In the genomic region with DNA sequence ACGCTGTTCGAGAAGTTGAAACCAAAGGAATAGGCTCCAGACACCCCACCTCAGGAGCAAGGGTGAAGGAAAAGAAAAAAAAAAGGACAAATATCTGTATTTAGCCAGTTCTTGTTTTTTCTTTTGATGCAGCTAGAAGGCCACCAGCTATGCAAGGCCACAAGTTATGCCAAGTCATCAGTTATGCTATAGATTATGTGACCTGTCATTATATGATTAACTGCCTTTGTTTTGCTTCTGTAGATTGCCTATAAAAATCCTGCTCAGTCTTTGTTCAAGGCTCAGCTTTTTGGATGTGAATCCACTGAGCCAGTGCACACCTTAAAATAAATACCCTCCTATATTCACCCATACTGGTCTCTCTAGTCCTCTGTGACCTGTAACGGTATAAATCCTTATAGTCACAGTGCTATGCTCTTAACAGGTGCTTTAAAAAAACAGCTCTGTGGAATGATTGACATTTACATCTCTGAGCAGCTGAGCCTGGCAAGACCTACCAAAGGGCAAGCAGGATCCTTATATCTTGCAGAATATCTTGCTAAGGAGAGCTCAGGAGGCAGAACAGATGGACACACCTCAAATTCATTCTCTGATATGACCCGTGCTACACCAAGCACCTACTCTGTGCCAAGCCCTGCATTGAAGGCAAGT, we compare ENCODE assay signal across 32 cellular contexts. TPM values are rescaled to one million over a fixed set of nuclear protein-coding genes. Genes with fewer than 3 reads are reported as not detected.
"Had no signal": no experiment of that assay in that cellular context is flagged by ENCODE, and none has a peak within 500 bp of the region (broad histone marks: within the 10 kb centered on the region; RNA-seq: fewer than 3 reads in every experiment).

No MANE protein-coding gene starts in this region.

- H3K4me3 Mint-ChIP-seq: immature natural killer cell; mesothelial cell of epicardium; naive thymus-derived CD4-positive, alpha-beta T cell; natural killer cell treated with Interleukin-12 subunit alpha and Interleukin-12 subunit beta and Interleukin-15 and Interleukin-18, amount 100 ng/mL, for 72 hours; stimulated activated naive B cell treated with anti-CD40 and anti-IgM and Interleukin-4, amounts not matched to agents 10 μg/mL and 1 μg/mL and 100 μg/mL, for 72 hours had no signal

- H3K9me3 ChIP-seq: left lung, lower lobe of right lung, ovary, right atrium auricular region, right lobe of liver, stomach, testis, tibial artery, upper lobe of right lung had no signal

- H3K36me3 Mint-ChIP-seq: immature natural killer cell; mesothelial cell of epicardium; natural killer cell treated with Interleukin-12 subunit alpha and Interleukin-12 subunit beta and Interleukin-15 and Interleukin-18, amount 100 ng/mL, for 72 hours had no signal

- H3K4me1 ChIP-seq: left lung, lower lobe of right lung, right atrium auricular region, stomach, tibial artery, upper lobe of right lung had no signal

- H3K9me3 Mint-ChIP-seq: immature natural killer cell; natural killer cell treated with Interleukin-12 subunit alpha and Interleukin-12 subunit beta and Interleukin-15 and Interleukin-18, amount 100 ng/mL, for 72 hours had no signal

- ATAC-seq: left colon; left lung; lower lobe of right lung; naive thymus-derived CD4-positive, alpha-beta T cell; natural killer cell treated with Interleukin-12 subunit alpha and Interleukin-12 subunit beta and Interleukin-15 and Interleukin-18, amount 100 ng/mL, for 72 hours; stimulated activated naive B cell treated with anti-CD40 and anti-IgM and Interleukin-4, amounts not matched to agents 10 μg/mL and 1 μg/mL and 100 μg/mL, for 72 hours; stimulated activated naive CD8-positive, alpha-beta T cell treated with anti-CD3 and anti-CD28 coated beads, Interleukin-15, Interleukin-2, amounts not matched to agents 100 U/mL and 50 U/mL, for 24 hours; upper lobe of right lung had no signal

- H3K27me3 ChIP-seq: left lung, ovary, right atrium auricular region, right lobe of liver, stomach, testis, upper lobe of right lung had no signal

- H3K4me1 Mint-ChIP-seq: immature natural killer cell; naive thymus-derived CD4-positive, alpha-beta T cell; stimulated activated naive B cell treated with anti-CD40 and anti-IgM and Interleukin-4, amounts not matched to agents 10 μg/mL and 1 μg/mL and 100 μg/mL, for 72 hours had no signal

- H3K27ac ChIP-seq: left lung, lower lobe of right lung, right atrium auricular region, skin epidermis, stomach, tibial artery, upper lobe of right lung had no signal

- H3K4me3 ChIP-seq: left lung, lower lobe of right lung, ovary, right atrium auricular region, right lobe of liver, skin epidermis, stomach, testis, tibial artery, upper lobe of right lung had no signal

- FAIRE-seq: islet of Langerhans, kidney, urothelium cell line had no signal

- H3K27ac Mint-ChIP-seq: immature natural killer cell; mesothelial cell of epicardium; naive thymus-derived CD4-positive, alpha-beta T cell; natural killer cell treated with Interleukin-12 subunit alpha and Interleukin-12 subunit beta and Interleukin-15 and Interleukin-18, amount 100 ng/mL, for 72 hours; progenitor cell of endocrine pancreas; stimulated activated naive B cell treated with anti-CD40 and anti-IgM and Interleukin-4, amounts not matched to agents 10 μg/mL and 1 μg/mL and 100 μg/mL, for 72 hours had no signal

- DNase-seq: hypothalamus; immature natural killer cell; kidney; left colon; left lung; lower lobe of right lung; mammary epithelial cell; mesendoderm; naive thymus-derived CD4-positive, alpha-beta T cell; ovary; stimulated activated CD4-positive, alpha-beta T cell treated with anti-CD3 and anti-CD28 coated beads, Interleukin-12 subunit alpha, Interleukin-12 subunit beta, amount 100 ng/mL, for 4 hours; stimulated activated CD4-positive, alpha-beta T cell treated with anti-CD3 and anti-CD28 coated beads, Interleukin-15, amount 100 ng/mL, for 24 hours; stimulated activated CD4-positive, alpha-beta T cell treated with anti-CD3 and anti-CD28 coated beads, Interleukin-2, amount 100 ng/mL, for 24 hours; stimulated activated CD4-positive, alpha-beta T cell treated with anti-CD3 and anti-CD28 coated beads, Interleukin-4, amount 100 ng/mL, for 1 hour; stimulated activated naive B cell treated with anti-CD40 and anti-IgM and Interleukin-4, amounts not matched to agents 10 μg/mL and 1 μg/mL and 100 μg/mL, for 72 hours; stimulated activated naive CD8-positive, alpha-beta T cell treated with anti-CD3 and anti-CD28 coated beads, Interleukin-15, Interleukin-2, amounts not matched to agents 100 U/mL and 50 U/mL, for 24 hours; stomach; testis; tibial artery; upper lobe of right lung had no signal

- H3K36me3 ChIP-seq: left lung, lower lobe of right lung, ovary, right atrium auricular region, stomach, tibial artery, upper lobe of right lung had no signal

RNA-seq across cellular contexts. Expression of gene MAT1A, which starts 20.4 kb away (rescaled TPM):
- total RNA-seq: mononuclear cell; naive thymus-derived CD4-positive, alpha-beta T cell; natural killer cell treated with Interleukin-12 subunit alpha and Interleukin-12 subunit beta and Interleukin-15 and Interleukin-18, amount 100 ng/mL, for 72 hours; omental fat pad; pulmonary artery endothelial cell; right atrium auricular region; stomach had no signal
- polyA plus RNA-seq: immature natural killer cell; naive thymus-derived CD4-positive, alpha-beta T cell; neural cell had no signal
